ENCODE assay signal across 20 cellular contexts in the genomic region with DNA sequence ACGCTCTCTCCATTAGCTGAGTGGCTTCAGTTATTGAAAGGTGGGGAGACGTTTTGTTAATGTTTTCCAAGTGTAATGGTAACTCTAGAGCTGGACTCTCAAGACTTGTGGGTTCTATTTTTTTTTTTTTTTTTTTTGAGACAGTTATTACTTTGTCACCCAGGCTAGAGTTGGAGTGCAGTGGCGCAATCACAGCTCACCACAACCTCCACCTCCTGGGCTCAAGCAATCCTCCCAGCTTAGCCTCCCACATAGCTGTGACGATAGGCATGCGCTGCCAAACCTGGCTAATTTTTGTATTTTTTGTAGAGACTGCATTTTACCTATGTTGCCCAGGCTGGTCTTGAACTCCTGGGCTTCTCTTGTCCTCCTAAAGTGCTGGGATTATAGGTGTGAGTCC. TPM values are rescaled to one million over a fixed set of nuclear protein-coding genes. Genes with fewer than 3 reads are reported as not detected.
DNase-seq lines count a peak whose midpoint lies in the region; ATAC-seq and TF ChIP-seq lines count a peak whose summit lies in the region.
"Had no signal": no experiment of that assay in that cellular context is flagged by ENCODE, and none has a peak within 500 bp of the region (broad histone marks: within the 10 kb centered on the region; RNA-seq: fewer than 3 reads in every experiment).

No MANE protein-coding gene starts in this region.

- H3K14ac ChIP-seq in IMR-90 (replicated peaks; ENCODE audit: low read depth, low read length): peak overlapping the region; percentile 5

- H2AK5ac ChIP-seq in IMR-90 (ENCODE audit: low read depth, low read length): peak overlapping the region; percentile 92; the same call in 1 of the 2 replicates

- peak overlapping the region; percentile 95 for H2BK5ac ChIP-seq in IMR-90 (ENCODE audit: low read depth, low read length, poor library complexity, severe bottlenecking)

- POLR2A ChIA-PET in IMR-90 (lab: Charles Lee; ENCODE audit: unreplicated experiment): no interaction called here

- H3K27ac ChIP-seq in IMR-90 (ENCODE audit: insufficient read depth, low read length) (no peak overlapping the region), RWPE2 (ENCODE audit: poor library complexity, severe bottlenecking) (peak overlapping the region; percentile 11)

- no peaks in the 10 kb centered on the region for H3K36me3 ChIP-seq in IMR-90 (ENCODE audit: control insufficient read depth, insufficient read depth, low read length)
- H3K36me3 ChIP-seq in RWPE2 (ENCODE audit: low read depth): peaks cover 1% of the 10 kb centered on the region; the same call in 1 of the 2 replicates
- H3K36me3 ChIP-seq: HAP-1, SJSA1 had no signal

- peak overlapping the region; percentile 91 for H2BK20ac ChIP-seq in IMR-90 (ENCODE audit: low read depth, low read length)

- H3K9me1 ChIP-seq in IMR-90 (ENCODE audit: insufficient read depth, low read length): peaks cover 10% of the 10 kb centered on the region

- H2AK9ac ChIP-seq in IMR-90 (replicated peaks; ENCODE audit: low read depth, low read length, poor library complexity): no peak overlapping the region

- no peak overlapping the region for H3K4me2 ChIP-seq in IMR-90 (ENCODE audit: low read depth, low read length)

- TF ChIP-seq POLR2A in IMR-90 (IDR thresholded peaks at IDR 0.05; ENCODE audit: low read depth, low read length): no peak

- no peak overlapping the region for H3K23ac ChIP-seq in IMR-90 (ENCODE audit: low read depth, low read length)

- no peaks in the 10 kb centered on the region; the same call in 1 of the 2 replicates for H3K9me3 ChIP-seq in IMR-90 (ENCODE audit: control insufficient read depth, insufficient read depth, low read length)
- H3K9me3 ChIP-seq in RWPE2 (ENCODE audit: severe bottlenecking): no peaks in the 10 kb centered on the region
- H3K9me3 ChIP-seq: HAP-1, SJSA1 had no signal

- peak overlapping the region; percentile 57 for H4K91ac ChIP-seq in IMR-90 (ENCODE audit: insufficient read depth, low read depth, low read length)

- intact Hi-C loops in IMR-90 (cut with micrococcal nuclease): no loop called here

- WGBS in IMR-90 (ENCODE audit: extremely low coverage in 2 of 2, insufficient read length in 1 of 2), 2 experiments: no CpG with 5 or more reads among the region's 5 CpGs

- no peak overlapping the region for H3K56ac ChIP-seq in IMR-90 (ENCODE audit: extremely low read depth, insufficient read depth, low read length)

- BruUV-seq in IMR-90 (replicated peaks; lab: Mats Ljungman, UMichigan): no TSS peak

- H3K27me3 ChIP-seq in IMR-90 (ENCODE audit: control insufficient read depth, insufficient read depth, low read length) (no peaks in the 10 kb centered on the region), RWPE2 (ENCODE audit: insufficient read depth, poor library complexity, severe bottlenecking) (no peaks in the 10 kb centered on the region)
- H3K27me3 ChIP-seq: SJSA1 had no signal

- H2AFZ ChIP-seq in IMR-90 (replicated peaks; ENCODE audit: low read length, poor library complexity): no peak overlapping the region

- H4K5ac ChIP-seq in IMR-90 (ENCODE audit: low read depth, low read length): no peak overlapping the region; the same call in 1 of the 2 replicates

- H2BK15ac ChIP-seq in IMR-90 (ENCODE audit: low read depth, low read length): peak overlapping the region; percentile 20; the same call in 2 of the 3 replicates

- no peak for ATAC-seq in IMR-90 (ENCODE audit: low read depth)
- no peak for ATAC-seq in RWPE2 (ENCODE audit: low read depth)
- ATAC-seq in GM21723 (IDR thresholded peaks at IDR 0.05; ENCODE audit: unreplicated experiment): no peak

- H4K20me1 ChIP-seq in IMR-90 (ENCODE audit: insufficient read depth, low read length): no peaks in the 10 kb centered on the region; the same call in 1 of the 2 replicates

- TF ChIP-seq RAD21 in IMR-90 (IDR thresholded peaks at IDR 0.05; ENCODE audit: low read length): no peak

- peak; percentile 18 for DNase-seq in EH (ENCODE audit: low read depth)
- no peak for DNase-seq in IMR-90
- DNase-seq in RWPE2 (ENCODE audit: low spot score): no peak
- peak; percentile 12 for DNase-seq in fibroblast of pulmonary artery (ENCODE audit: low read depth)
- no peak for DNase-seq in NCI-H146 (lab: John Stamatoyannopoulos, UW)
- DNase-seq in foreskin fibroblast: no peak
- DNase-seq in GM13977 (ENCODE audit: low spot score): no peak
- DNase-seq: ACHN, AML-193, COR-L47, DMS153, KG1, NCI-H1417, NCI-H1930, NCI-H2171, NCI-H446 treated with DMSO at 0.1 percent for 48 hours, NCI-H748 treated with DMSO at 0.1 percent for 48 hours had no signal

- no peak overlapping the region for H3K4me3 ChIP-seq in IMR-90 (ENCODE audit: insufficient read depth, low read depth, low read length)
- H3K4me3 ChIP-seq in RWPE2 (ENCODE audit: severe bottlenecking): no peak overlapping the region
- no peak overlapping the region for H3K4me3 ChIP-seq in fibroblast of pulmonary artery (replicated peaks; ENCODE audit: low read depth, low read length)
- H3K4me3 ChIP-seq in foreskin fibroblast (ENCODE audit: low read depth in 1 of 2, low read length in 2 of 2): no peak overlapping the region
- H3K4me3 ChIP-seq: HAP-1, SJSA1 had no signal

- no peak overlapping the region for H3K9ac ChIP-seq in IMR-90 (ENCODE audit: low read depth, low read length)

- TF ChIP-seq CTCF in IMR-90 (conservative IDR thresholded peaks at IDR 0.05; ENCODE audit: low read depth, low read length): no peak
- TF ChIP-seq CTCF in RWPE2 (IDR thresholded peaks at IDR 0.05; ENCODE audit: poor library complexity, severe bottlenecking): no peak
- TF ChIP-seq CTCF in fibroblast of pulmonary artery (IDR thresholded peaks at IDR 0.05; ENCODE audit: low read length, missing control alignments): no peak
- no peak for TF ChIP-seq CTCF in foreskin fibroblast (IDR thresholded peaks at IDR 0.05; ENCODE audit: low read depth, low read length)
- TF ChIP-seq CTCF in GM13977 (IDR thresholded peaks at IDR 0.05; ENCODE audit: extremely low read depth, insufficient read depth, missing control alignments): no peak

- CTCF ChIA-PET in IMR-90 (lab: Yijun Ruan, JAX): interaction anchor here (0.6 to 1.3 kb wide), 3 partner anchors 25 to 719 kb away, joined by 3 read pairs; no protein-coding TSS in a partner anchor

- H3K18ac ChIP-seq in IMR-90 (ENCODE audit: low read depth, low read length): peak overlapping the region; percentile 79; the same call in 1 of the 2 replicates

- peak overlapping the region in 1 of 2 experiments; percentile 65; a peak in 2 of 4 replicates for H4K8ac ChIP-seq in IMR-90 (ENCODE audit: low read depth in 2 of 2, low read length in 2 of 2)

- H3K4me1 ChIP-seq in IMR-90 (ENCODE audit: control insufficient read depth, insufficient read depth, low read length) (peaks cover 20% of the 10 kb centered on the region), RWPE2 (ENCODE audit: insufficient read depth, poor library complexity, severe bottlenecking) (peaks cover 43% of the 10 kb centered on the region)

- H3K79me1 ChIP-seq in IMR-90 (ENCODE audit: low read depth in 1 of 2, low read length in 2 of 2): peaks cover 26 to 61% of the 10 kb centered on the region in 2 experiments

- peak overlapping the region; percentile 85; the same call in 1 of the 2 replicates for H3K4ac ChIP-seq in IMR-90 (ENCODE audit: low read depth, low read length)

- H2BK120ac ChIP-seq in IMR-90 (ENCODE audit: low read depth, low read length): peak overlapping the region; percentile 94

- dilution Hi-C loops in IMR-90 (cut with HindIII; ENCODE audit: low sequenced_read_pairs, unreplicated experiment): no loop called here

- in situ Hi-C loops in IMR-90 (cut with MboI; ENCODE audit: low sequenced_read_pairs): no loop called here
- in situ Hi-C loops in GM13977 (cut with MboI; ENCODE audit: low pct_unique_long_range_greater_than_20kb, low sequenced_read_pairs, unreplicated experiment): no loop called here

TF ChIP-seq in IMR-90, 13 proteins besides CTCF, POLR2A, EP300 and RAD21:
- peak; percentile 43; the same call in 1 of the 2 replicates for TF ChIP-seq CEBPB (IDR thresholded peaks at IDR 0.05; ENCODE audit: low read depth, low read length)
- no peak for TF ChIP-seq SMC3 (IDR thresholded peaks at IDR 0.05; ENCODE audit: low read depth, low read length)

RNA-seq across cellular contexts. Expression of gene ATF1, which starts 26.2 kb away (rescaled TPM):
- 20.6 and 21.9 TPM in 2 replicates for total RNA-seq in IMR-90 (2012; rRNA removed)
- polyA plus RNA-seq in IMR-90 (2012; rRNA removed): 24.0 and 32.4 TPM in 2 replicates
- polyA plus RNA-seq in IMR-90 (2012; cell fraction: cytosol; rRNA removed): 5.2 and 5.4 TPM in 2 replicates
- polyA plus RNA-seq in IMR-90 (2012; cell fraction: nucleus; rRNA removed; ENCODE audit: low replicate concordance): 1.9 and 8.5 TPM in 2 replicates

RNA-seq across cellular contexts. Expression of gene TMPRSS12, which starts 52.6 kb away (rescaled TPM):
- not detected in 2 replicates for total RNA-seq in IMR-90 (2012; rRNA removed)
- not detected in 2 replicates for polyA plus RNA-seq in IMR-90 (2012; rRNA removed)
- polyA plus RNA-seq in IMR-90 (2012; cell fraction: cytosol; rRNA removed): not detected in 2 replicates
- polyA plus RNA-seq in IMR-90 (2012; cell fraction: nucleus; rRNA removed; ENCODE audit: low replicate concordance): not detected in 2 replicates
- total RNA-seq: SJSA1 had no signal

Comparison
In these comparisons a context has a peak if more than half of its experiments do, and no peak if none do; other contexts are left out.
1. DNase-seq: peak in EH (single experiment) and fibroblast of pulmonary artery (single experiment); none in IMR-90 (single experiment), RWPE2 (single experiment), NCI-H146 (single experiment), foreskin fibroblast (0 of 2) and GM13977 (single experiment).